ENCODE assay signal across 12 cellular contexts in the genomic region with DNA sequence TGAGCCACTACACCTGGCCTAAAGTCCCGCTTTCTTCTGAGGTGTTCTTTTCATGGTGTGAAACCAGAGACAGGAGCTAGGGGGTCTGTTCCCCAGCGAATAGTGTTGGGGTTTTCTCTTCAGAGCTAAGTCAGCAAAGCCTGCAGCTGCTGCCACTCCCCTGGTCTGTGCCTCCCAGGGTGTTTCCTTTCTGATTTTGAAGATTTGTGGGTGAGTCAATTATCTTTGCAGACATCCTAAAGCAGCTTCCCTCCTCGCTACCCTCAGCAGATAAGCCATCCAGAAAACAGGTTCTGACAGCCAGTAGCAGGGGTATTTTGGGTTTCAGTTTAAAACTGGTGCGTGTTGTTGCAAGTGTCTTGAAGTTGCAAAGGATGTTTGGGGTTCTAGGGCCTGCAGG.
A peak's percentile ranks its signal among the peaks of the same experiment; 100 is the strongest.
DNase-seq lines count a peak whose midpoint lies in the region; ATAC-seq, FAIRE-seq and TF ChIP-seq lines count a peak whose summit lies in the region.
"Had no signal": no experiment of that assay in that cellular context is flagged by ENCODE, and none has a peak within 500 bp of the region (broad histone marks: within the 10 kb centered on the region; RNA-seq: fewer than 3 reads in every experiment).

No MANE protein-coding gene starts in this region.

- H3K4me1 Mint-ChIP-seq in activated naive CD8-positive, alpha-beta T cell (ENCODE audit: low read depth), result peaks cover 56% of the 10 kb centered on the region
- peaks cover 39% of the 10 kb centered on the region for H3K4me1 Mint-ChIP-seq in activated naive CD8-positive, alpha-beta T cell treated with anti-CD3 and anti-CD28 coated beads for 36 hours
- peaks cover 60% of the 10 kb centered on the region for H3K4me1 Mint-ChIP-seq in T-helper 17 cell
- peaks cover 36% of the 10 kb centered on the region for H3K4me1 Mint-ChIP-seq in activated naive CD8-positive, alpha-beta T cell treated with anti-CD3 and anti-CD28 coated beads, Interleukin-2, amount 10 ng/mL, durations not matched to agents 7 days and 5 days

- no peaks in the 10 kb centered on the region for H3K27me3 Mint-ChIP-seq in activated naive CD8-positive, alpha-beta T cell
- H3K27me3 Mint-ChIP-seq in activated naive CD8-positive, alpha-beta T cell treated with anti-CD3 and anti-CD28 coated beads for 36 hours, result no peaks in the 10 kb centered on the region
- no peaks in the 10 kb centered on the region for H3K27me3 Mint-ChIP-seq in T-helper 17 cell
- H3K27me3 Mint-ChIP-seq in activated naive CD8-positive, alpha-beta T cell treated with anti-CD3 and anti-CD28 coated beads, Interleukin-2, amount 10 ng/mL, durations not matched to agents 7 days and 5 days, result no peaks in the 10 kb centered on the region
- H3K27me3 Mint-ChIP-seq: naive B cell had no signal

- TF ChIP-seq CTCF in uterus (IDR thresholded peaks at IDR 0.05), result no peak

- FAIRE-seq in small intestine (lab: Jason Lieb, UNC), result no peak
- FAIRE-seq: astrocyte had no signal

- H3K36me3 ChIP-seq in small intestine (ENCODE audit: control insufficient read depth in 2 of 2, insufficient read depth in 2 of 2, low read length in 2 of 2) (no peaks in the 10 kb centered on the region), uterus (no peaks in the 10 kb centered on the region)

- ATAC-seq in T-helper 17 cell (peak; percentile 83), HG03196 (IDR thresholded peaks at IDR 0.05; ENCODE audit: unreplicated experiment) (no peak)
- ATAC-seq in activated naive CD8-positive, alpha-beta T cell treated with anti-CD3 and anti-CD28 coated beads, Interleukin-2, amount 10 ng/mL, durations not matched to agents 7 days and 5 days (ENCODE audit: low read depth), result peak; percentile 82
- ATAC-seq: left cardiac atrium had no signal

- H3K9me3 ChIP-seq in T-helper 17 cell (ENCODE audit: control insufficient read depth, low read length, poor library complexity, severe bottlenecking) (no peaks in the 10 kb centered on the region), small intestine (ENCODE audit: control insufficient read depth, low read depth) (no peaks in the 10 kb centered on the region), uterus (no peaks in the 10 kb centered on the region)

- H3K4me3 Mint-ChIP-seq in activated naive CD8-positive, alpha-beta T cell, result peak overlapping the region; percentile 4
- H3K4me3 Mint-ChIP-seq in activated naive CD8-positive, alpha-beta T cell treated with anti-CD3 and anti-CD28 coated beads for 36 hours, result no peak overlapping the region
- H3K4me3 Mint-ChIP-seq in T-helper 17 cell, result peak overlapping the region; percentile 77
- H3K4me3 Mint-ChIP-seq in activated naive CD8-positive, alpha-beta T cell treated with anti-CD3 and anti-CD28 coated beads, Interleukin-2, amount 10 ng/mL, durations not matched to agents 7 days and 5 days, result peak overlapping the region; percentile 56
- H3K4me3 Mint-ChIP-seq: naive B cell had no signal

- H3K9me3 Mint-ChIP-seq in activated naive CD8-positive, alpha-beta T cell (ENCODE audit: low read depth), result no peaks in the 10 kb centered on the region
- H3K9me3 Mint-ChIP-seq in activated naive CD8-positive, alpha-beta T cell treated with anti-CD3 and anti-CD28 coated beads for 36 hours, result no peaks in the 10 kb centered on the region
- H3K9me3 Mint-ChIP-seq in activated naive CD8-positive, alpha-beta T cell treated with anti-CD3 and anti-CD28 coated beads, Interleukin-2, amount 10 ng/mL, durations not matched to agents 7 days and 5 days, result no peaks in the 10 kb centered on the region
- H3K9me3 Mint-ChIP-seq: naive B cell had no signal

- H3K4me1 ChIP-seq in small intestine (ENCODE audit: control insufficient read depth in 2 of 2, insufficient read depth in 1 of 2, low read depth in 1 of 2, low read length in 1 of 2), result peaks cover 2 to 6% of the 10 kb centered on the region in 2 donors
- H3K4me1 ChIP-seq in uterus, result no peaks in the 10 kb centered on the region

- H3K27ac ChIP-seq in small intestine (ENCODE audit: low read depth in 1 of 2, low read length in 1 of 2) (no peak overlapping the region), uterus (no peak overlapping the region)
- H3K27ac ChIP-seq: RWPE1 had no signal

- DNase-seq in activated naive CD8-positive, alpha-beta T cell treated with anti-CD3 and anti-CD28 coated beads for 36 hours, result no peak
- DNase-seq in T-helper 17 cell (peak in 1 of 3 donors; percentile 9), small intestine (peak; percentile 6), T-helper 9 cell (no peak), uterus (no peak)
- peak; percentile 35 for DNase-seq in activated naive CD8-positive, alpha-beta T cell treated with anti-CD3 and anti-CD28 coated beads, Interleukin-2, amount 10 ng/mL, durations not matched to agents 7 days and 5 days
- DNase-seq: left cardiac atrium, naive B cell had no signal

- 59 to 74% (median 66%) methylated on average over 4 of the region's 4 CpGs for WGBS in small intestine, 3 donors

- POLR2A ChIA-PET in activated naive CD8-positive, alpha-beta T cell treated with anti-CD3 and anti-CD28 coated beads, Interleukin-2, amount 10 ng/mL, durations not matched to agents 7 days and 5 days (lab: Charles Lee), result interaction anchor here (1.2 to 4.2 kb wide), 4 partner anchors 11 to 211 kb away, joined by 3 to 27 read pairs (median 4); a partner anchor contains a TSS

- H3K4me3 ChIP-seq in small intestine (ENCODE audit: low read depth in 1 of 2, low read length in 2 of 2) (no peak overlapping the region), uterus (no peak overlapping the region)

- intact Hi-C loops in uterus (cut with DNase I; ENCODE audit: low total_unique reads), result no loop called here

- H3K27ac Mint-ChIP-seq in activated naive CD8-positive, alpha-beta T cell, result peak overlapping the region; percentile 59
- H3K27ac Mint-ChIP-seq in activated naive CD8-positive, alpha-beta T cell treated with anti-CD3 and anti-CD28 coated beads for 36 hours, result no peak overlapping the region
- H3K27ac Mint-ChIP-seq in T-helper 17 cell, result peak overlapping the region; percentile 94
- peak overlapping the region; percentile 75 for H3K27ac Mint-ChIP-seq in activated naive CD8-positive, alpha-beta T cell treated with anti-CD3 and anti-CD28 coated beads, Interleukin-2, amount 10 ng/mL, durations not matched to agents 7 days and 5 days
- H3K27ac Mint-ChIP-seq: naive B cell had no signal

- no peaks in the 10 kb centered on the region for H3K36me3 Mint-ChIP-seq in activated naive CD8-positive, alpha-beta T cell
- no peaks in the 10 kb centered on the region for H3K36me3 Mint-ChIP-seq in activated naive CD8-positive, alpha-beta T cell treated with anti-CD3 and anti-CD28 coated beads for 36 hours
- no peaks in the 10 kb centered on the region for H3K36me3 Mint-ChIP-seq in T-helper 17 cell (ENCODE audit: low read depth)
- H3K36me3 Mint-ChIP-seq in activated naive CD8-positive, alpha-beta T cell treated with anti-CD3 and anti-CD28 coated beads, Interleukin-2, amount 10 ng/mL, durations not matched to agents 7 days and 5 days, result peaks cover 2% of the 10 kb centered on the region
- H3K36me3 Mint-ChIP-seq: naive B cell had no signal

- H3K27me3 ChIP-seq in small intestine (ENCODE audit: control insufficient read depth in 2 of 2, insufficient read depth in 2 of 2, low read length in 2 of 2), result no peaks in the 10 kb centered on the region
- no peaks in the 10 kb centered on the region for H3K27me3 ChIP-seq in uterus

- no peak for TF ChIP-seq POLR2A in uterus (IDR thresholded peaks at IDR 0.05)

Comparison
In these comparisons a context has a peak if more than half of its experiments do, and no peak if none do; other contexts are left out.
1. DNase-seq: peak in activated naive CD8-positive, alpha-beta T cell treated with anti-CD3 and anti-CD28 coated beads, Interleukin-2, amount 10 ng/mL, durations not matched to agents 7 days and 5 days (single experiment) and small intestine (single experiment); none in activated naive CD8-positive, alpha-beta T cell treated with anti-CD3 and anti-CD28 coated beads for 36 hours (single experiment), T-helper 9 cell (single experiment) and uterus (0 of 2).